10 cellular contexts compared by ENCODE assay signal in the genomic region with DNA sequence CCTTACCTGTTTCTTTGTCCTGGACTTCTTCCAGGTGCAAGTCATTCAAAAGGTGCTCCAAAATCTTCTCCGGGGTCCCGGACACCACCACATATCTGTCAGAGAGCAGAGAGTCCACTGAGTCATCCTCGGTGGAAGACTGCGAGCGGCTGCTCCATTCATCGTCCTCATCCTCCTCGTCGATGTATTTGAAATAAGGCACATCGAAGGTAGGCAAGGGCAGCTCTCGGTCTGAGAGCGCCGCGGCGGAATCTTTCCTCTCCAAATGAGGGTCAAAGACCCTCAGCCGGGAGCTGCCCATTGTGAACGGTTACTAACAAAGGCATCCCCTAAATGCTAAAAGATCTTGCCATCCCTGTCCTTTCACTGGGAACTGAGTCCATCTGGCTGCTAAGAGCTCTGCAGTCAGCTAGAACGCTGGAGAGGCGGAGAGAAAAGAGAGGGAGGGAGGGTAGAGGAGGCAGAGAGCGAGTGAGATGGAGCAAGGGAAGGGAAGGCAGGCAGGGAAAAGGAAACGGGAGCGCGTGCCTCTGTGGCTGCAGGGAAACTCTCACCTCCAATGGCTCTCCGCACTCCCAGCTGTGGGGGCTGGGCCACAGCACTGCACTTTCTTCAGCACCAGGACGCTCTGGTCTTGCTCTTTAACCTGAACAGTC.
DNase-seq lines count a peak whose midpoint lies in the region; ATAC-seq and TF ChIP-seq lines count a peak whose summit lies in the region.
"Had no signal": no experiment of that assay in that cellular context is flagged by ENCODE, and none has a peak within 500 bp of the region (broad histone marks: within the 10 kb centered on the region; RNA-seq: fewer than 3 reads in every experiment).

No MANE protein-coding gene starts in this region.

- no peak overlapping the region for H3K4me3 ChIP-seq in Caco-2 (ENCODE audit: low read depth, low read length)
- H3K4me3 ChIP-seq: BLaER1 treated with 17β-estradiol and CSF1 and Interleukin-3, amounts not matched to agents 10 nM and 100 nM had no signal

- POLR2A ChIA-PET in Caco-2 (lab: Charles Lee), result no interaction called here

- no peaks in the 10 kb centered on the region; the same call in 1 of the 2 replicates for H3K4me1 ChIP-seq in Caco-2
- H3K4me1 ChIP-seq: BLaER1 treated with 17β-estradiol and CSF1 and Interleukin-3, amounts not matched to agents 10 nM and 100 nM had no signal

- CTCF ChIA-PET in Caco-2 (lab: Charles Lee), result no interaction called here

- H3K4me1 Mint-ChIP-seq in Caco-2 (ENCODE audit: low read depth, unreplicated experiment) (peaks cover 15% of the 10 kb centered on the region), CD14-positive monocyte (no peaks in the 10 kb centered on the region)
- H3K4me1 Mint-ChIP-seq: activated naive CD4-positive, alpha-beta T cell treated with anti-CD3 and anti-CD28 coated beads, Interleukin-2, amount 10 ng/mL, durations not matched to agents 7 days and 5 days had no signal

- no peaks in the 10 kb centered on the region for H3K27me3 ChIP-seq in Caco-2 (replicated peaks; ENCODE audit: control insufficient read depth, insufficient read depth, low read length)
- H3K27me3 ChIP-seq: BLaER1 treated with 17β-estradiol and CSF1 and Interleukin-3, amounts not matched to agents 10 nM and 100 nM had no signal

- peaks cover 6% of the 10 kb centered on the region for H3K36me3 Mint-ChIP-seq in Caco-2 (ENCODE audit: insufficient read depth, unreplicated experiment)
- no peaks in the 10 kb centered on the region for H3K36me3 Mint-ChIP-seq in CD14-positive monocyte
- H3K36me3 Mint-ChIP-seq: activated naive CD4-positive, alpha-beta T cell treated with anti-CD3 and anti-CD28 coated beads, Interleukin-2, amount 10 ng/mL, durations not matched to agents 7 days and 5 days had no signal

- no peaks in the 10 kb centered on the region for H3K9me3 Mint-ChIP-seq in Caco-2 (ENCODE audit: unreplicated experiment)
- H3K9me3 Mint-ChIP-seq in CD14-positive monocyte, result peaks cover 0 to under 1% (median 0%) of the 10 kb centered on the region in 7 donors
- H3K9me3 Mint-ChIP-seq: activated naive CD4-positive, alpha-beta T cell treated with anti-CD3 and anti-CD28 coated beads, Interleukin-2, amount 10 ng/mL, durations not matched to agents 7 days and 5 days had no signal

- ATAC-seq in GM21526 (IDR thresholded peaks at IDR 0.05; ENCODE audit: low FRiP score, unreplicated experiment), result no peak

- no peaks in the 10 kb centered on the region for H3K36me3 ChIP-seq in Caco-2 (ENCODE audit: control insufficient read depth, insufficient read depth, low read length)

- no peak overlapping the region for H3K4me3 Mint-ChIP-seq in Caco-2 (ENCODE audit: unreplicated experiment)
- H3K4me3 Mint-ChIP-seq in CD14-positive monocyte, result no peak overlapping the region
- H3K4me3 Mint-ChIP-seq: activated naive CD4-positive, alpha-beta T cell treated with anti-CD3 and anti-CD28 coated beads, Interleukin-2, amount 10 ng/mL, durations not matched to agents 7 days and 5 days had no signal

- no peak for TF ChIP-seq CTCF in AG09319 (IDR thresholded peaks at IDR 0.05; ENCODE audit: low read depth, low read length)
- TF ChIP-seq CTCF in Caco-2 (IDR thresholded peaks at IDR 0.05; ENCODE audit: insufficient read depth in 1 of 2, low read depth in 1 of 2, low read length in 1 of 2, severe bottlenecking in 1 of 2, unreplicated experiment in 1 of 2), result no peak
- no peak for TF ChIP-seq CTCF in CD14-positive monocyte (IDR thresholded peaks at IDR 0.05)

- intact Hi-C loops in head of caudate nucleus (cut with DNase I) (loop anchor here (2.0 kb wide), 1 partner anchor 59 kb away; no protein-coding TSS in a partner anchor), Caco-2 (cut with micrococcal nuclease; ENCODE audit: unreplicated experiment) (no loop called here), CD14-positive monocyte (cut with micrococcal nuclease) (no loop called here)

- H3K27ac Mint-ChIP-seq in Caco-2 (ENCODE audit: unreplicated experiment), result no peak overlapping the region
- no peak overlapping the region for H3K27ac Mint-ChIP-seq in CD14-positive monocyte
- H3K27ac Mint-ChIP-seq: activated naive CD4-positive, alpha-beta T cell treated with anti-CD3 and anti-CD28 coated beads, Interleukin-2, amount 10 ng/mL, durations not matched to agents 7 days and 5 days had no signal

- H3K9me3 ChIP-seq in Caco-2, result no peaks in the 10 kb centered on the region
- H3K9me3 ChIP-seq: BLaER1 treated with 17β-estradiol and CSF1 and Interleukin-3, amounts not matched to agents 10 nM and 100 nM had no signal

- H3K27me3 Mint-ChIP-seq in Caco-2 (ENCODE audit: insufficient read depth, unreplicated experiment), result no peaks in the 10 kb centered on the region
- H3K27me3 Mint-ChIP-seq in CD14-positive monocyte (ENCODE audit: low read depth in 3 of 3), result peaks cover 0 to 2% (median 0%) of the 10 kb centered on the region in 3 donors

- no TSS peak for BruUV-seq in Caco-2 (replicated peaks; lab: Mats Ljungman, UMichigan)

- DNase-seq in AG09319 (ENCODE audit: extremely low read depth, low read depth) (peak; percentile 18), NCI-H82 (lab: John Stamatoyannopoulos, UW) (peak; percentile 93), head of caudate nucleus (peak; percentile 48 to 92 (median 78)), non-pigmented ciliary epithelial cell (ENCODE audit: low read depth) (peak; percentile 3), Caco-2 (no peak), NCI-H2196 (lab: John Stamatoyannopoulos, UW; ENCODE audit: unreplicated experiment) (no peak), CD14-positive monocyte (ENCODE audit: low spot score) (no peak)
- DNase-seq: activated naive CD4-positive, alpha-beta T cell treated with anti-CD3 and anti-CD28 coated beads, Interleukin-2, amount 10 ng/mL, durations not matched to agents 7 days and 5 days had no signal

Comparison
In these comparisons a context has a peak if more than half of its experiments do, and no peak if none do; other contexts are left out.
1. DNase-seq: peak in AG09319 (single experiment), NCI-H82 (single experiment), head of caudate nucleus (42 of 42) and non-pigmented ciliary epithelial cell (single experiment); none in Caco-2 (0 of 2), NCI-H2196 (single experiment) and CD14-positive monocyte (single experiment).